ENCODE assay signal across 21 cellular contexts in the genomic region with DNA sequence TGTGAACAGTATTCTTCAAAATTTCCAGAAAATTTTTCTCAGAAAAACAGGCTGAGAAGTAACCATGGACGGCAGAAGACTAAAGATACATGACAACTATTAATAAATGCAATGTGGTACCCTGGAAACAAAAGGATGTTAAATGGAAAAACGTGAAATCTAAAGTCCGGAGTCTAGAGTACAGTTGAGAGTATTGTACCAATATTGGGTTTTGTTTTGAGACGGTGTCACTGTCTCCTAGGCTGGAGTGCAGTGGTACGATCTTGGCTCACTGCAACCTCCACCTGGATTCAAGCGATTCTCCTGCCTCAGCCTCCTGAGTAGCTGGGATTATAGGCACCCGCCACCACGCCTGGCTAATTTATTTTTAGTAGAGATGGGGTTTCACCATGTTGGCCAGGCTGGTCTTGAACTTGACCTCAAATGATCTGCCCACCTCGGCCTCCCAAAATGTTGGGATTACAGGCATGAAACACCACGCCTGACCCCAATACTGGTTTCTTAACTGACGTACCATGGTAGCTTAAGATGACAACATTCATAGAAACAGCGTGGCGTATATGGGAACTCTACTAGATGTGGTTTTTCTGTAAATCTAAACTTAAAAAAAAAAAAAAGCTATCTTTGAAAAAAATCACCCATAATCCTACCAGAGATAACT. TPM values are rescaled to one million over a fixed set of nuclear protein-coding genes. Genes with fewer than 3 reads are reported as not detected.
A peak's percentile ranks its signal among the peaks of the same experiment; 100 is the strongest.
DNase-seq lines count a peak whose midpoint lies in the region; ATAC-seq and TF ChIP-seq lines count a peak whose summit lies in the region.
"Had no signal": no experiment of that assay in that cellular context is flagged by ENCODE, and none has a peak within 500 bp of the region (broad histone marks: within the 10 kb centered on the region; RNA-seq: fewer than 3 reads in every experiment).

No MANE protein-coding gene starts in this region.

- H3K9me3 ChIP-seq in cardiac muscle cell (ENCODE audit: low read depth) (no peaks in the 10 kb centered on the region), HEK293 (ENCODE audit: control insufficient read depth, insufficient read depth, low read depth, low read length) (no peaks in the 10 kb centered on the region)
- H3K9me3 ChIP-seq: left lung, right atrium auricular region, upper lobe of right lung had no signal

- no peaks in the 10 kb centered on the region for H3K27me3 ChIP-seq in cardiac muscle cell
- H3K27me3 ChIP-seq: left lung, right atrium auricular region, upper lobe of right lung had no signal

- peaks cover 96% of the 10 kb centered on the region for H3K36me3 ChIP-seq in cardiac muscle cell
- H3K36me3 ChIP-seq in HEK293 (ENCODE audit: control insufficient read depth in 2 of 2, insufficient read depth in 1 of 2, low read length in 2 of 2): peaks cover 85 to 100% of the 10 kb centered on the region in 2 experiments

- no peak overlapping the region for H3K4me3 ChIP-seq in cardiac muscle cell
- no peak overlapping the region for H3K4me3 ChIP-seq in HEK293 (ENCODE audit: low read depth, low read length)
- H3K4me3 ChIP-seq: left lung, right atrium auricular region, upper lobe of right lung had no signal

- no peaks in the 10 kb centered on the region for H3K4me1 Mint-ChIP-seq in type B pancreatic cell (ENCODE audit: unreplicated experiment)
- H3K4me1 Mint-ChIP-seq in T-helper 2 cell treated with Interferon-gamma antibody and Interleukin-4, amounts not matched to agents 5 μg/mL and 100 μg/mL, for 36 hours (ENCODE audit: low read depth): peaks cover 24% of the 10 kb centered on the region

- no peak for DNase-seq in cardiac muscle cell (ENCODE audit: low read depth in 1 of 2, low spot score in 1 of 2)
- DNase-seq in left ventricle myocardium superior: no peak
- DNase-seq in central memory CD4-positive, alpha-beta T cell: peak; percentile 35
- no peak for DNase-seq in type B pancreatic cell (ENCODE audit: extremely low spot score, unreplicated experiment)
- no peak for DNase-seq in T-helper 2 cell treated with Interferon-gamma antibody and Interleukin-4, amounts not matched to agents 5 μg/mL and 100 μg/mL, for 36 hours (ENCODE audit: low spot score)
- DNase-seq in NCI-H1105 treated with DMSO at 0.1 percent for 48 hours (lab: John Stamatoyannopoulos, UW): no peak
- DNase-seq in hippocampal formation (lab: John Stamatoyannopoulos, UW): no peak
- DNase-seq: activated CD4-positive, alpha-beta T cell treated with anti-CD3 and anti-CD28 coated beads for 1 hour; activated T-cell treated with anti-CD3 and anti-CD28 coated beads for 4 hours; amniotic stem cell; GF-D8; left lung; NCI-H1436; NCI-H2171 treated with DMSO at 0.1 percent for 48 hours; NCI-H748 treated with DMSO at 0.1 percent for 48 hours; OCI-M1; T-helper 9 cell; upper lobe of right lung had no signal

- H3K27ac ChIP-seq in cardiac muscle cell: peak overlapping the region; percentile 50
- no peak overlapping the region for H3K27ac ChIP-seq in HEK293 (ENCODE audit: extremely low read depth, low read depth, low read length)
- H3K27ac ChIP-seq: left lung, right atrium auricular region, upper lobe of right lung had no signal

- intact Hi-C loops in left ventricle myocardium superior (cut with micrococcal nuclease): no loop called here

- TF ChIP-seq CTCF in cardiac muscle cell (IDR thresholded peaks at IDR 0.05; ENCODE audit: low read depth, low read length): no peak
- no peak for TF ChIP-seq CTCF in HEK293 (tag by site-specific recombination; IDR thresholded peaks at IDR 0.05)
- no peak for TF ChIP-seq CTCF in type B pancreatic cell (conservative IDR thresholded peaks at IDR 0.05)

- H3K4me3 Mint-ChIP-seq in type B pancreatic cell: no peak overlapping the region
- no peak overlapping the region for H3K4me3 Mint-ChIP-seq in T-helper 2 cell treated with Interferon-gamma antibody and Interleukin-4, amounts not matched to agents 5 μg/mL and 100 μg/mL, for 36 hours
- H3K4me3 Mint-ChIP-seq: central memory CD8-positive, alpha-beta T cell had no signal

- ATAC-seq in left ventricle myocardium superior: no peak
- ATAC-seq: left lung, upper lobe of right lung had no signal

- H3K27ac Mint-ChIP-seq in type B pancreatic cell: peak overlapping the region; percentile 48
- no peak overlapping the region for H3K27ac Mint-ChIP-seq in T-helper 2 cell treated with Interferon-gamma antibody and Interleukin-4, amounts not matched to agents 5 μg/mL and 100 μg/mL, for 36 hours

- no peaks in the 10 kb centered on the region for H3K4me1 ChIP-seq in cardiac muscle cell (ENCODE audit: low read depth)
- H3K4me1 ChIP-seq in HEK293 (ENCODE audit: control insufficient read depth, insufficient read depth, low read length): no peaks in the 10 kb centered on the region
- H3K4me1 ChIP-seq: left lung, right atrium auricular region, upper lobe of right lung had no signal

- POLR2A ChIA-PET in HEK293 (lab: Yijun Ruan, JAX): interaction anchor here (0.5 to 3.6 kb wide), 5 partner anchors 8 to 66 kb away, joined by 3 to 16 read pairs (median 4); partner anchors contain the start of genes HSP90B1 and TDG

- H3K36me3 Mint-ChIP-seq in type B pancreatic cell: peaks cover 42% of the 10 kb centered on the region
- H3K36me3 Mint-ChIP-seq in T-helper 2 cell treated with Interferon-gamma antibody and Interleukin-4, amounts not matched to agents 5 μg/mL and 100 μg/mL, for 36 hours (ENCODE audit: low read depth): peaks cover 79% of the 10 kb centered on the region

- CTCF ChIA-PET in HEK293 (lab: Yijun Ruan, JAX): no interaction called here

- no peaks in the 10 kb centered on the region for H3K27me3 Mint-ChIP-seq in type B pancreatic cell
- H3K27me3 Mint-ChIP-seq in T-helper 2 cell treated with Interferon-gamma antibody and Interleukin-4, amounts not matched to agents 5 μg/mL and 100 μg/mL, for 36 hours (ENCODE audit: low read depth): no peaks in the 10 kb centered on the region
- H3K27me3 Mint-ChIP-seq: central memory CD8-positive, alpha-beta T cell had no signal

- H3K9me3 Mint-ChIP-seq in type B pancreatic cell: no peaks in the 10 kb centered on the region
- H3K9me3 Mint-ChIP-seq in T-helper 2 cell treated with Interferon-gamma antibody and Interleukin-4, amounts not matched to agents 5 μg/mL and 100 μg/mL, for 36 hours: no peaks in the 10 kb centered on the region
- H3K9me3 Mint-ChIP-seq: central memory CD8-positive, alpha-beta T cell had no signal

TF ChIP-seq in HEK293, 187 proteins besides CTCF, POLR2A, EP300 and RAD21:
- TF ChIP-seq PRDM10 (tag by site-specific recombination; IDR thresholded peaks at IDR 0.05): peak; percentile 14; the same call in 1 of the 2 replicates
- TF ChIP-seq ZNF133 (tag by site-specific recombination; IDR thresholded peaks at IDR 0.05): no peak

RNA-seq across cellular contexts. Expression of gene TDG, which starts 16.8 kb away (rescaled TPM):
- total RNA-seq in cardiac muscle cell (31.7 and 47.8 TPM in 2 replicates), left ventricle myocardium superior (11.2 TPM), type B pancreatic cell (ENCODE audit: low replicate concordance) (40.1 and 43.6 TPM in 2 replicates)
- 28.3 and 33.7 TPM in 2 replicates for polyA plus RNA-seq in cardiac muscle cell

RNA-seq across cellular contexts. Expression of gene HSP90B1, which starts 18.7 kb away (rescaled TPM):
- total RNA-seq in cardiac muscle cell: 386 and 610 TPM in 2 replicates
- 473 and 1,006 TPM in 2 replicates for polyA plus RNA-seq in cardiac muscle cell
- total RNA-seq in left ventricle myocardium superior: 350 TPM
- total RNA-seq in type B pancreatic cell (ENCODE audit: low replicate concordance): 832 and 967 TPM in 2 replicates
